ENCODE assay signal across 9 cellular contexts in genomic region chr2:46970334-46971288, GRCh38. TPM values are rescaled to one million over a fixed set of nuclear protein-coding genes. Genes with fewer than 3 reads are reported as not detected.
A peak's percentile ranks its signal among the peaks of the same experiment; 100 is the strongest.
DNase-seq lines count a peak whose midpoint lies in the region; FAIRE-seq and TF ChIP-seq lines count a peak whose summit lies in the region.
"Had no signal": no experiment of that assay in that cellular context is flagged by ENCODE, and none has a peak within 500 bp of the region (broad histone marks: within the 10 kb centered on the region; RNA-seq: fewer than 3 reads in every experiment).

No MANE protein-coding gene starts in this region.

- H3K27ac Mint-ChIP-seq in activated naive CD4-positive, alpha-beta T cell treated with anti-CD3 and anti-CD28 coated beads for 36 hours: peak overlapping the region; percentile 11

- H3K27ac ChIP-seq in layer of hippocampus (ENCODE audit: low read depth, low read length) (peak overlapping the region; percentile 58), MM.1S (ENCODE audit: low read length) (no peak overlapping the region; the same call in 1 of the 2 replicates)

- CTCF ChIA-PET in activated naive CD4-positive, alpha-beta T cell treated with anti-CD3 and anti-CD28 coated beads for 36 hours (lab: Charles Lee): interaction anchor here (0.6 kb wide), 1 partner anchor 76 kb away, joined by 4 read pairs; no protein-coding TSS in a partner anchor

- no peaks in the 10 kb centered on the region for H4K20me1 ChIP-seq in MM.1S (ENCODE audit: insufficient read depth, low read length)

- H3K79me2 ChIP-seq in MM.1S (ENCODE audit: low read length): peaks cover 95% of the 10 kb centered on the region

- DNase-seq in activated naive CD4-positive, alpha-beta T cell treated with anti-CD3 and anti-CD28 coated beads for 36 hours: no peak
- DNase-seq in activated naive CD4-positive, alpha-beta T cell treated with Interleukin-2 at 50 U/mL for 16 hours: no peak
- DNase-seq in adipocyte (ENCODE audit: low read depth) (peak; percentile 64), urothelium cell line (ENCODE audit: low spot score) (peak; percentile 60), NCI-H524 treated with DMSO at 0.1 percent for 48 hours (lab: John Stamatoyannopoulos, UW) (no peak), NCI-H2171 treated with DMSO at 0.1 percent for 48 hours (lab: John Stamatoyannopoulos, UW) (no peak), MM.1S (no peak)
- DNase-seq: central memory CD4-positive, alpha-beta T cell had no signal

- no peak overlapping the region for H3K4me2 ChIP-seq in MM.1S (ENCODE audit: low read depth, low read length)

- peaks cover 19% of the 10 kb centered on the region for H3F3A ChIP-seq in MM.1S (ENCODE audit: insufficient read depth, low read length)

- intact Hi-C loops in activated naive CD4-positive, alpha-beta T cell treated with anti-CD3 and anti-CD28 coated beads for 36 hours (cut with micrococcal nuclease): no loop called here

- H3K9ac ChIP-seq in adipocyte (ENCODE audit: low read length): peak overlapping the region; percentile 61
- no peak overlapping the region for H3K9ac ChIP-seq in MM.1S (ENCODE audit: low read length)

- no peaks in the 10 kb centered on the region for H3K9me2 ChIP-seq in MM.1S (replicated peaks; ENCODE audit: insufficient read depth, low read length)

- no peak overlapping the region for H2AFZ ChIP-seq in MM.1S (ENCODE audit: low read length)

- H3K4me1 Mint-ChIP-seq in activated naive CD4-positive, alpha-beta T cell treated with anti-CD3 and anti-CD28 coated beads for 36 hours (ENCODE audit: low read depth): peaks cover 7% of the 10 kb centered on the region

- peak; percentile 50 for FAIRE-seq in urothelium cell line (lab: Jason Lieb, UNC)

- H3K4me1 ChIP-seq in adipocyte (ENCODE audit: control insufficient read depth, insufficient read depth, low read length) (peaks cover 34% of the 10 kb centered on the region), MM.1S (ENCODE audit: low read length) (peaks cover 36% of the 10 kb centered on the region)

- H3K9me3 ChIP-seq in adipocyte (ENCODE audit: control insufficient read depth, low read length) (no peaks in the 10 kb centered on the region), MM.1S (replicated peaks; ENCODE audit: insufficient read depth, low read length) (no peaks in the 10 kb centered on the region)

- no peaks in the 10 kb centered on the region for H3K27me3 ChIP-seq in adipocyte (replicated peaks; ENCODE audit: control insufficient read depth, insufficient read depth, low read length)
- no peaks in the 10 kb centered on the region for H3K27me3 ChIP-seq in layer of hippocampus (ENCODE audit: control insufficient read depth, insufficient read depth, low read length)
- no peaks in the 10 kb centered on the region for H3K27me3 ChIP-seq in MM.1S (replicated peaks; ENCODE audit: insufficient read depth, low read length)

- TF ChIP-seq CTCF in MM.1S (IDR thresholded peaks at IDR 0.05; ENCODE audit: low read length): no peak

- H3K36me3 ChIP-seq in adipocyte (ENCODE audit: control insufficient read depth, insufficient read depth, low read length, severe bottlenecking) (peaks cover 8% of the 10 kb centered on the region), MM.1S (replicated peaks; ENCODE audit: insufficient read depth, low read length) (peaks cover 9% of the 10 kb centered on the region)

- no peak overlapping the region for H3K4me3 Mint-ChIP-seq in activated naive CD4-positive, alpha-beta T cell treated with anti-CD3 and anti-CD28 coated beads for 36 hours

- H3K36me3 Mint-ChIP-seq in activated naive CD4-positive, alpha-beta T cell treated with anti-CD3 and anti-CD28 coated beads for 36 hours (ENCODE audit: low read depth): peaks cover 8% of the 10 kb centered on the region

- no peaks in the 10 kb centered on the region for H3K27me3 Mint-ChIP-seq in activated naive CD4-positive, alpha-beta T cell treated with anti-CD3 and anti-CD28 coated beads for 36 hours (ENCODE audit: low read depth)

- H3K4me3 ChIP-seq in adipocyte (ENCODE audit: low read length) (no peak overlapping the region), MM.1S (ENCODE audit: low read length) (no peak overlapping the region)

- no peaks in the 10 kb centered on the region for H3K9me3 Mint-ChIP-seq in activated naive CD4-positive, alpha-beta T cell treated with anti-CD3 and anti-CD28 coated beads for 36 hours

RNA-seq across cellular contexts. Expression of gene TTC7A, which starts 29.6 kb away (rescaled TPM):
- total RNA-seq in activated naive CD4-positive, alpha-beta T cell treated with anti-CD3 and anti-CD28 coated beads for 36 hours: 10 to 100 TPM; 53.1 to 56.7 TPM

RNA-seq across cellular contexts. Expression of gene MCFD2, which starts 55.0 kb away (rescaled TPM):
- total RNA-seq in activated naive CD4-positive, alpha-beta T cell treated with anti-CD3 and anti-CD28 coated beads for 36 hours: 10 to 100 TPM; 30.1 to 30.2 TPM

Comparison
In these comparisons a context has a peak if more than half of its experiments do, and no peak if none do; other contexts are left out.
1. DNase-seq: peak in adipocyte (single experiment) and urothelium cell line (single experiment); none in activated naive CD4-positive, alpha-beta T cell treated with anti-CD3 and anti-CD28 coated beads for 36 hours (single experiment), activated naive CD4-positive, alpha-beta T cell treated with Interleukin-2 at 50 U/mL for 16 hours (single experiment), NCI-H524 treated with DMSO at 0.1 percent for 48 hours (single experiment), NCI-H2171 treated with DMSO at 0.1 percent for 48 hours (single experiment) and MM.1S (single experiment).